In the genomic region with DNA sequence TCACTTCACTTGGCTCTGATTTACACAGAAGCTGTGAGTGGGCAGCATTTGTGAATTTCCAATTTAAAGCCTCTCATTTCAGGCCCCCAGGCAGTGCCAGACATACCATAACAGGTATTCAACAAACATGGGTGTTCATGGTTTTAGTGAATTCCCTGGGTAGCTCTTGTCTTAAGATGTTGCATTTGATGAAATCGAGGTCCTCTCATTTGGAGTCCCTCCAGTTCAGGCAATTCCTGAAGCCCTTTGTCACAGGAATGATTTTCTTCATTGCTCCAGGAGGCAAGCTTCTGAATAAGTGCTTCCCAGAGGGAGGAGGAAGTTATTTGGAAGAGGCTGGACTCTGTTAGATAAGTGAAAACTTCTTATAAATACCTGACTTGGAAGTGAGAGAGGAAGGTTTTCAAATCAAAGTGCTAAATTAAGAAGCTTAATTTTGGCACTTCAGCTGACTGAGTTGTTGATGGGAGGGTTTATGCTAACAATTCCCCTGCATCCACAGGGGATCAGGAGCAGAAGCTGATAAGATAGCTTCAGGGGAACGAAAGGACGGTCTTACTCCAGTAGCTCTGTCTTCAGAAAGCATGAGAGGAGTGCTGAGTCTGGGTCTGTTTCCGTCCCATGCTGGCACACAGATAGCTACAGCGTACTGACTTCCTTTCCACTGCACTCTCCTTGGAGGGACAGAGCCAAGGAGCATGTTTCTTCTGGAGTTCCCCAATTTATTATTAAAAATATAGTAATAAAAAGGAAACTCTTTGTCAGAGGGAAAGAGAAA, we compare ENCODE assay signal across 1 cellular context.
TF ChIP-seq lines count a peak whose summit lies in the region.

No MANE protein-coding gene starts in this region.

TF ChIP-seq in GM23338, 12 proteins besides CTCF, POLR2A, EP300 and RAD21:
- TF ChIP-seq JUNB (IDR thresholded peaks at IDR 0.05; ENCODE audit: unreplicated experiment), result no peak
- no peak for TF ChIP-seq POLR2AphosphoS5 (IDR thresholded peaks at IDR 0.05; ENCODE audit: low read depth)
- TF ChIP-seq ZNF114 (CRISPR knock-in tag; IDR thresholded peaks at IDR 0.05), result no peak
- TF ChIP-seq NANOG (IDR thresholded peaks at IDR 0.05; ENCODE audit: borderline replicate concordance), result no peak
- TF ChIP-seq, protein P1, sequence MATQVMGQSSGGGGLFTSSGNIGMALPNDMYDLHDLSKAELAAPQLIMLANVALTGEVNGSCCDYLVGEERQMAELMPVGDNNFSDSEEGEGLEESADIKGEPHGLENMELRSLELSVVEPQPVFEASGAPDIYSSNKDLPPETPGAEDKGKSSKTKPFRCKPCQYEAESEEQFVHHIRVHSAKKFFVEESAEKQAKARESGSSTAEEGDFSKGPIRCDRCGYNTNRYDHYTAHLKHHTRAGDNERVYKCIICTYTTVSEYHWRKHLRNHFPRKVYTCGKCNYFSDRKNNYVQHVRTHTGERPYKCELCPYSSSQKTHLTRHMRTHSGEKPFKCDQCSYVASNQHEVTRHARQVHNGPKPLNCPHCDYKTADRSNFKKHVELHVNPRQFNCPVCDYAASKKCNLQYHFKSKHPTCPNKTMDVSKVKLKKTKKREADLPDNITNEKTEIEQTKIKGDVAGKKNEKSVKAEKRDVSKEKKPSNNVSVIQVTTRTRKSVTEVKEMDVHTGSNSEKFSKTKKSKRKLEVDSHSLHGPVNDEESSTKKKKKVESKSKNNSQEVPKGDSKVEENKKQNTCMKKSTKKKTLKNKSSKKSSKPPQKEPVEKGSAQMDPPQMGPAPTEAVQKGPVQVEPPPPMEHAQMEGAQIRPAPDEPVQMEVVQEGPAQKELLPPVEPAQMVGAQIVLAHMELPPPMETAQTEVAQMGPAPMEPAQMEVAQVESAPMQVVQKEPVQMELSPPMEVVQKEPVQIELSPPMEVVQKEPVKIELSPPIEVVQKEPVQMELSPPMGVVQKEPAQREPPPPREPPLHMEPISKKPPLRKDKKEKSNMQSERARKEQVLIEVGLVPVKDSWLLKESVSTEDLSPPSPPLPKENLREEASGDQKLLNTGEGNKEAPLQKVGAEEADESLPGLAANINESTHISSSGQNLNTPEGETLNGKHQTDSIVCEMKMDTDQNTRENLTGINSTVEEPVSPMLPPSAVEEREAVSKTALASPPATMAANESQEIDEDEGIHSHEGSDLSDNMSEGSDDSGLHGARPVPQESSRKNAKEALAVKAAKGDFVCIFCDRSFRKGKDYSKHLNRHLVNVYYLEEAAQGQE (IDR thresholded peaks at IDR 0.05; ENCODE audit: unreplicated experiment), result no peak
- TF ChIP-seq EZH2phosphoT487 (IDR thresholded peaks at IDR 0.05; ENCODE audit: unreplicated experiment), result no peak
- no peak for TF ChIP-seq ZNF331 (CRISPR knock-in tag; IDR thresholded peaks at IDR 0.05; ENCODE audit: low read depth)
- no peak for TF ChIP-seq STAT1 (IDR thresholded peaks at IDR 0.05; ENCODE audit: unreplicated experiment)
- TF ChIP-seq CREB1 (CRISPR knock-in tag; IDR thresholded peaks at IDR 0.05; ENCODE audit: low read depth), result no peak
- TF ChIP-seq, protein P2, sequence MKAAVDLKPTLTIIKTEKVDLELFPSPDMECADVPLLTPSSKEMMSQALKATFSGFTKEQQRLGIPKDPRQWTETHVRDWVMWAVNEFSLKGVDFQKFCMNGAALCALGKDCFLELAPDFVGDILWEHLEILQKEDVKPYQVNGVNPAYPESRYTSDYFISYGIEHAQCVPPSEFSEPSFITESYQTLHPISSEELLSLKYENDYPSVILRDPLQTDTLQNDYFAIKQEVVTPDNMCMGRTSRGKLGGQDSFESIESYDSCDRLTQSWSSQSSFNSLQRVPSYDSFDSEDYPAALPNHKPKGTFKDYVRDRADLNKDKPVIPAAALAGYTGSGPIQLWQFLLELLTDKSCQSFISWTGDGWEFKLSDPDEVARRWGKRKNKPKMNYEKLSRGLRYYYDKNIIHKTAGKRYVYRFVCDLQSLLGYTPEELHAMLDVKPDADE (IDR thresholded peaks at IDR 0.05), result no peak
- no peak for TF ChIP-seq ZNF462 (CRISPR knock-in tag; IDR thresholded peaks at IDR 0.05)
- TF ChIP-seq EZH2 (IDR thresholded peaks at IDR 0.05; ENCODE audit: low read depth, unreplicated experiment), result no peak
TF ChIP-seq in GM23338: peak in this region for 0.
